9 cellular contexts compared by ENCODE assay signal in the genomic region with DNA sequence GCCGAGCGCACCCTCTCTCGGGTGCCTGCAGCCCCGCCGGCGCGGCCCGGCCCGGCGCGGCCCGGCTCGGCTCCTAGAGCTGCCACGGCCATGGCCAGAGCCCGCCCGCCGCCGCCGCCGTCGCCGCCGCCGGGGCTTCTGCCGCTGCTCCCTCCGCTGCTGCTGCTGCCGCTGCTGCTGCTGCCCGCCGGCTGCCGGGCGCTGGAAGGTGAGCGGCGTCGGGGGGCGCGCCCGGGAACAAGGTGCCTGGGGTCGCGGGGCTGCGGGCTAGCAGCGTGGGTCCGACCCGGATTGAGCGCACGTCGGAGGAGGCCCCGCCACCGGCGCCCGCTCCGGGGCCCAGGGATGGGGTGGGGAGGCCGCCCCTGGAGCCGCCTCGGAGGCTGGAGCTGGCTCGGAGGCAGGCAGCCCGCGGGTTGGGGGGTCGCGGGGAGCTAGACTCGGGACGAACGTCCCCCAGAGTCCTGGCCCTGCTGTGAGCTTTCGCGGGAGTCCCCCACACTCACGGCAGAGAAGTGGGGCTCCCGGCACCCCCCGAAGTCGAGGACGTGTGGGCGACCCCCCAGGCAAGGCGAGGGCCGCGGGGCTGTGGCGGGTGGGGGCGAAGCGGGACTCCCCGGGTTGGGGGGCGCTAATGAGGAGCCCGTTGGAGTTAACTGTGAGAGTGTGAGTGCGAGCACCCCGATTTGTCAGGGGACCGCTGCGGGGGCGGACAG. TPM values are rescaled to one million over a fixed set of nuclear protein-coding genes. Genes with fewer than 3 reads are reported as not detected.
A peak's percentile ranks its signal among the peaks of the same experiment; 100 is the strongest.
DNase-seq lines count a peak whose midpoint lies in the region; ATAC-seq and TF ChIP-seq lines count a peak whose summit lies in the region.
"Had no signal": no experiment of that assay in that cellular context is flagged by ENCODE, and none has a peak within 500 bp of the region (broad histone marks: within the 10 kb centered on the region; RNA-seq: fewer than 3 reads in every experiment).

No MANE protein-coding gene starts in this region.

- H3K4me1 Mint-ChIP-seq in activated T-cell treated with anti-CD3 and anti-CD28 coated beads, Interleukin-2, amount 50 U/mL, for 72 hours (ENCODE audit: low read depth), result peaks cover 18% of the 10 kb centered on the region
- peaks cover 17% of the 10 kb centered on the region for H3K4me1 Mint-ChIP-seq in activated T-helper 17 cell treated with anti-CD3 and anti-CD28 coated beads, Interleukin-2, amount 50 U/mL, for 72 hours

- H3K27me3 ChIP-seq in colonic mucosa, result no peaks in the 10 kb centered on the region
- no peaks in the 10 kb centered on the region for H3K27me3 ChIP-seq in upper lobe of right lung

- 0 to 2% methylated on average over 50 to 61 of the region's 84 CpGs for WGBS in mesodermal cell (ENCODE audit: insufficient coverage in 2 of 2), 2 experiments

- peak; percentile 30 to 39 for DNase-seq in activated T-cell treated with anti-CD3 and anti-CD28 coated beads, Interleukin-2, amount 50 U/mL, for 72 hours
- no peak for DNase-seq in activated T-cell treated with anti-CD3 and anti-CD28 coated beads, Interleukin-2, amount 50 U/mL, for 1 hour
- DNase-seq in colonic mucosa (no peak), upper lobe of right lung (peak; percentile 70)

- ATAC-seq in activated T-cell treated with anti-CD3 and anti-CD28 coated beads, Interleukin-2, amount 50 U/mL, for 72 hours (replicated peaks in 1 of 2), result no peak
- ATAC-seq in upper lobe of right lung (peak; percentile 4), HG03571 (IDR thresholded peaks at IDR 0.05; ENCODE audit: unreplicated experiment) (no peak), GM19328 (IDR thresholded peaks at IDR 0.05; ENCODE audit: unreplicated experiment) (no peak)
- ATAC-seq in activated T-helper 17 cell treated with anti-CD3 and anti-CD28 coated beads, Interleukin-2, amount 50 U/mL, for 72 hours (replicated peaks), result no peak

- H3K9me3 Mint-ChIP-seq in activated T-cell treated with anti-CD3 and anti-CD28 coated beads, Interleukin-2, amount 50 U/mL, for 72 hours, result no peaks in the 10 kb centered on the region
- no peaks in the 10 kb centered on the region for H3K9me3 Mint-ChIP-seq in activated T-helper 17 cell treated with anti-CD3 and anti-CD28 coated beads, Interleukin-2, amount 50 U/mL, for 72 hours

- intact Hi-C loops in colonic mucosa (cut with DNase I) (no loop called here), upper lobe of right lung (cut with DNase I) (no loop called here)

- no peaks in the 10 kb centered on the region for H3K36me3 ChIP-seq in colonic mucosa
- no peaks in the 10 kb centered on the region for H3K36me3 ChIP-seq in mesodermal cell (ENCODE audit: control insufficient read depth, insufficient read depth, low read length)
- no peaks in the 10 kb centered on the region for H3K36me3 ChIP-seq in upper lobe of right lung

- H3K4me3 ChIP-seq in colonic mucosa (peak overlapping the region; percentile 78), mesodermal cell (ENCODE audit: extremely low read depth, insufficient read depth, low read length, poor library complexity, severe bottlenecking) (peak overlapping the region; percentile 68), upper lobe of right lung (peak overlapping the region; percentile 67)

- TF ChIP-seq CTCF in colonic mucosa (IDR thresholded peaks at IDR 0.05) (no peak), upper lobe of right lung (IDR thresholded peaks at IDR 0.05) (no peak)

- H3K4me3 Mint-ChIP-seq in activated T-cell treated with anti-CD3 and anti-CD28 coated beads, Interleukin-2, amount 50 U/mL, for 72 hours, result peak overlapping the region; percentile 31 to 84
- H3K4me3 Mint-ChIP-seq in activated T-helper 17 cell treated with anti-CD3 and anti-CD28 coated beads, Interleukin-2, amount 50 U/mL, for 72 hours, result no peak overlapping the region

- no peaks in the 10 kb centered on the region for H3K36me3 Mint-ChIP-seq in activated T-cell treated with anti-CD3 and anti-CD28 coated beads, Interleukin-2, amount 50 U/mL, for 72 hours (ENCODE audit: insufficient read depth in 2 of 2)
- H3K36me3 Mint-ChIP-seq in activated T-helper 17 cell treated with anti-CD3 and anti-CD28 coated beads, Interleukin-2, amount 50 U/mL, for 72 hours (ENCODE audit: low read depth), result no peaks in the 10 kb centered on the region

- H3K27me3 Mint-ChIP-seq in activated T-cell treated with anti-CD3 and anti-CD28 coated beads, Interleukin-2, amount 50 U/mL, for 72 hours (ENCODE audit: low read depth), result peaks cover 59% of the 10 kb centered on the region
- peaks cover 11% of the 10 kb centered on the region for H3K27me3 Mint-ChIP-seq in activated T-helper 17 cell treated with anti-CD3 and anti-CD28 coated beads, Interleukin-2, amount 50 U/mL, for 72 hours

- H3K27ac ChIP-seq in colonic mucosa, result peak overlapping the region; percentile 36
- no peak overlapping the region for H3K27ac ChIP-seq in mesodermal cell (ENCODE audit: low read depth, low read length, severe bottlenecking)
- peak overlapping the region; percentile 82 for H3K27ac ChIP-seq in upper lobe of right lung

- H3K9ac ChIP-seq in colonic mucosa (ENCODE audit: low read depth in 2 of 2, low read length in 2 of 2), result peak overlapping the region; percentile 77 to 83

- H3K9me3 ChIP-seq in colonic mucosa, result no peaks in the 10 kb centered on the region
- no peaks in the 10 kb centered on the region for H3K9me3 ChIP-seq in mesodermal cell (ENCODE audit: control insufficient read depth, low read length)
- no peaks in the 10 kb centered on the region for H3K9me3 ChIP-seq in upper lobe of right lung

- H3K4me1 ChIP-seq in colonic mucosa (peaks cover 25% of the 10 kb centered on the region), mesodermal cell (ENCODE audit: control insufficient read depth, insufficient read depth, low read length, poor library complexity, severe bottlenecking) (peaks cover 42% of the 10 kb centered on the region), upper lobe of right lung (peaks cover 42% of the 10 kb centered on the region)

- H3K27ac Mint-ChIP-seq in activated T-cell treated with anti-CD3 and anti-CD28 coated beads, Interleukin-2, amount 50 U/mL, for 72 hours, result no peak overlapping the region
- H3K27ac Mint-ChIP-seq in activated T-helper 17 cell treated with anti-CD3 and anti-CD28 coated beads, Interleukin-2, amount 50 U/mL, for 72 hours, result no peak overlapping the region

RNA-seq across cellular contexts. Expression of a gene that starts 0.7 kb away (rescaled TPM):
- total RNA-seq in activated T-cell treated with anti-CD3 and anti-CD28 coated beads, Interleukin-2, amount 50 U/mL, for 72 hours, result under 1 TPM; 0.12 to 0.50 TPM
- total RNA-seq in colonic mucosa (10 to 100 TPM; 40.1 to 64.2 TPM), upper lobe of right lung (7.8 TPM)
- 21.1 TPM for polyA plus RNA-seq in mesodermal cell (2013, experiment 1 of 2)
- 18.1 TPM for polyA plus RNA-seq in mesodermal cell (2013, experiment 2 of 2)
- total RNA-seq in activated T-helper 17 cell treated with anti-CD3 and anti-CD28 coated beads, Interleukin-2, amount 50 U/mL, for 72 hours, result under 1 TPM in 1 of 2 donors, not detected in 1; 0.11 TPM
- total RNA-seq: NCI-H460 had no signal

Comparison
In these comparisons a context has a peak if more than half of its experiments do, and no peak if none do; other contexts are left out.
1. DNase-seq: peak in activated T-cell treated with anti-CD3 and anti-CD28 coated beads, Interleukin-2, amount 50 U/mL, for 72 hours (2 of 2) and upper lobe of right lung (single experiment); none in activated T-cell treated with anti-CD3 and anti-CD28 coated beads, Interleukin-2, amount 50 U/mL, for 1 hour (single experiment) and colonic mucosa (single experiment).
2. Peak in every context shown above with its lines, with median percentiles within 50 percentile points of each other: H3K4me3 ChIP-seq.